Comparison of ENCODE assay signal across 19 cellular contexts in the genomic region with DNA sequence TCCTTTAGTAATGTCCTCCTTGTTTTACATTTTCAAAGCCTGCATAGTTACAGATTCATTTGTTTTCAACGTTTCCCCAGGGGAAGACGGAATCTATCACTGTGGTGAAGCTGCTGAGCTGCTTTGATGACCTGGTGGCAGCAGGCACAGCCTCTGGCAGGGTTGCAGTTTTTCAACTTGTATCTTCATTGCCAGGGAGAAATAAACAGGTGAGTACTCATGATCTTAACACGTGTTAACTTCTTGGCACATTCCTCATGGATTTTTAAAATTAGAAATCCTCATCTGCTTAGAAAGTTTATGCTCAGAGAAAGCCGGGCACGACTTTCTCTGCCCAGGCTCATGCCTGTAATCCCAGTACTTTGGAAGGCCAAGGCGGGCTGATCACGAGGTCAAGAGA. TPM values are rescaled to one million over a fixed set of nuclear protein-coding genes. Genes with fewer than 3 reads are reported as not detected.
DNase-seq lines count a peak whose midpoint lies in the region; ATAC-seq and TF ChIP-seq lines count a peak whose summit lies in the region.
"Had no signal": no experiment of that assay in that cellular context is flagged by ENCODE, and none has a peak within 500 bp of the region (broad histone marks: within the 10 kb centered on the region; RNA-seq: fewer than 3 reads in every experiment).

No MANE protein-coding gene starts in this region.

- intact Hi-C loops in right cardiac atrium (cut with DNase I): no loop called here
- intact Hi-C loops in CD4-positive, alpha-beta T cell (cut with DNase I, micrococcal nuclease): no loop called here
- intact Hi-C loops in adrenal gland (cut with DNase I): no loop called here

- CTCF ChIA-PET in CD4-positive, alpha-beta T cell (lab: Charles Lee): no interaction called here

- H3K27ac ChIP-seq in angular gyrus (ENCODE audit: low read depth, low read length) (peak overlapping the region; percentile 10), right cardiac atrium (ENCODE audit: low read length) (peak overlapping the region; percentile 58), substantia nigra (ENCODE audit: low read depth, low read length, poor library complexity, severe bottlenecking) (peak overlapping the region; percentile 26), adrenal gland (no peak overlapping the region)
- no peak overlapping the region for H3K27ac ChIP-seq in CD4-positive, alpha-beta T cell (ENCODE audit: low read depth, low read length)
- H3K27ac ChIP-seq: HL-60 had no signal

- peak overlapping the region; percentile 52 for H3K4me3 Mint-ChIP-seq in endothelial cell (ENCODE audit: unreplicated experiment)
- no peak overlapping the region for H3K4me3 Mint-ChIP-seq in CD4-positive, alpha-beta T cell

- H3K4me1 ChIP-seq in right cardiac atrium (ENCODE audit: control insufficient read depth, insufficient read depth, low read length) (no peaks in the 10 kb centered on the region), adrenal gland (replicated peaks in 1 of 2) (no peaks in the 10 kb centered on the region)
- H3K4me1 ChIP-seq: Caco-2 had no signal

- H3K27me3 ChIP-seq in right cardiac atrium (ENCODE audit: control insufficient read depth, insufficient read depth) (no peaks in the 10 kb centered on the region), adrenal gland (no peaks in the 10 kb centered on the region)
- H3K27me3 ChIP-seq in CD4-positive, alpha-beta T cell (ENCODE audit: control insufficient read depth, insufficient read depth, low read length): no peaks in the 10 kb centered on the region

- no peaks in the 10 kb centered on the region for H3K27me3 Mint-ChIP-seq in endothelial cell (ENCODE audit: unreplicated experiment)
- no peaks in the 10 kb centered on the region for H3K27me3 Mint-ChIP-seq in CD4-positive, alpha-beta T cell

- TF ChIP-seq CTCF in endothelial cell (IDR thresholded peaks at IDR 0.05; ENCODE audit: unreplicated experiment): no peak
- no peak for TF ChIP-seq CTCF in CD4-positive, alpha-beta T cell (IDR thresholded peaks at IDR 0.05)
- TF ChIP-seq CTCF in adrenal gland (IDR thresholded peaks at IDR 0.05): no peak

- H3K4me1 Mint-ChIP-seq in endothelial cell (ENCODE audit: unreplicated experiment): peaks cover 2% of the 10 kb centered on the region
- H3K4me1 Mint-ChIP-seq in CD4-positive, alpha-beta T cell (ENCODE audit: low read depth): no peaks in the 10 kb centered on the region

- DNase-seq in endothelial cell (ENCODE audit: low spot score) (no peak), right cardiac atrium (no peak), substantia nigra (lab: John Stamatoyannopoulos, UW) (peak in 1 of 49 donors; percentile 27), adrenal gland (no peak), superior temporal gyrus (ENCODE audit: extremely low spot score) (no peak)
- DNase-seq in CD4-positive, alpha-beta T cell: no peak
- DNase-seq: Caco-2, EL, MV-4-11, NCI-H1417, NCI-H187 treated with DMSO at 0.1 percent for 48 hours, NCI-H345, NCI-H526 treated with DMSO at 0.1 percent for 48 hours, SIG-M5 had no signal

- H3K9me3 ChIP-seq in right cardiac atrium (ENCODE audit: control insufficient read depth, low read length) (no peaks in the 10 kb centered on the region), adrenal gland (replicated peaks in 1 of 3) (peaks cover 0 to 7% (median 5%) of the 10 kb centered on the region in 3 donors)
- peaks cover 10% of the 10 kb centered on the region for H3K9me3 ChIP-seq in CD4-positive, alpha-beta T cell (ENCODE audit: control insufficient read depth, low read length)

- H3K27ac Mint-ChIP-seq in endothelial cell (ENCODE audit: unreplicated experiment): no peak overlapping the region
- H3K27ac Mint-ChIP-seq in CD4-positive, alpha-beta T cell: no peak overlapping the region

- 74% methylated on average over 7 of the region's 7 CpGs for WGBS in right cardiac atrium
- WGBS in adrenal gland, 4 donors: 88 to 93% (median 90%) methylated on average over 7 of the region's 7 CpGs

- H3K9me3 Mint-ChIP-seq in endothelial cell (ENCODE audit: unreplicated experiment): peaks cover 5% of the 10 kb centered on the region
- peaks cover 7% of the 10 kb centered on the region for H3K9me3 Mint-ChIP-seq in CD4-positive, alpha-beta T cell

- H3K4me3 ChIP-seq in right cardiac atrium (ENCODE audit: low read length) (no peak overlapping the region), adrenal gland (no peak overlapping the region)
- H3K4me3 ChIP-seq: K562 had no signal

- ATAC-seq in right cardiac atrium (peak in 1 of 2 donors; percentile 29), GM21526 (IDR thresholded peaks at IDR 0.05; ENCODE audit: low FRiP score, unreplicated experiment) (no peak)
- ATAC-seq in CD4-positive, alpha-beta T cell (ENCODE audit: poor library complexity): no peak
- ATAC-seq: HCT116, K562 had no signal

- POLR2A ChIA-PET in CD4-positive, alpha-beta T cell (lab: Charles Lee): no interaction called here

- peaks cover 36% of the 10 kb centered on the region for H3K36me3 Mint-ChIP-seq in endothelial cell (ENCODE audit: low read depth, unreplicated experiment)
- H3K36me3 Mint-ChIP-seq in CD4-positive, alpha-beta T cell (ENCODE audit: low read depth): peaks cover 58% of the 10 kb centered on the region

- TF ChIP-seq POLR2A in adrenal gland (IDR thresholded peaks at IDR 0.05): no peak

- peaks cover 0 to 7% of the 10 kb centered on the region in 2 donors for H3K36me3 ChIP-seq in adrenal gland (replicated peaks in 1 of 2)

RNA-seq across cellular contexts. Expression of a gene that starts 44.5 kb away (rescaled TPM):
- total RNA-seq in endothelial cell (ENCODE audit: unreplicated experiment) (28.9 TPM), right cardiac atrium (10 to 100 TPM; 15.7 to 32.0 (median 24.3) TPM), adrenal gland (10 to 100 TPM; 12.0 to 74.3 (median 27.4) TPM)
- polyA plus RNA-seq in right cardiac atrium (10.1 TPM), adrenal gland (10 to 100 TPM in 1 of 3 donors, 1 to 10 TPM in 2; 5.1 to 12.1 (median 8.3) TPM)
- total RNA-seq in CD4-positive, alpha-beta T cell: 1 to 10 TPM; 5.0 to 5.4 TPM

RNA-seq across cellular contexts. Expression of a gene that starts 44.6 kb away (rescaled TPM):
- total RNA-seq in endothelial cell (ENCODE audit: unreplicated experiment) (26.1 TPM), right cardiac atrium (10 to 100 TPM; 31.8 to 35.3 (median 33.5) TPM), adrenal gland (10 to 100 TPM; 38.3 to 76.0 (median 41.5) TPM)
- polyA plus RNA-seq in right cardiac atrium (38.2 TPM), adrenal gland (10 to 100 TPM; 39.2 to 92.6 (median 86.6) TPM)
- total RNA-seq in CD4-positive, alpha-beta T cell: 10 to 100 TPM; 12.6 to 14.5 TPM

Comparison
In these comparisons a context has a peak if more than half of its experiments do, and no peak if none do; other contexts are left out.
1. H3K27ac ChIP-seq: peak in angular gyrus (single experiment), right cardiac atrium (single experiment) and substantia nigra (single experiment); none in CD4-positive, alpha-beta T cell (single experiment) and adrenal gland (0 of 5).